ENCODE assay signal across 1 cellular context in the genomic region with DNA sequence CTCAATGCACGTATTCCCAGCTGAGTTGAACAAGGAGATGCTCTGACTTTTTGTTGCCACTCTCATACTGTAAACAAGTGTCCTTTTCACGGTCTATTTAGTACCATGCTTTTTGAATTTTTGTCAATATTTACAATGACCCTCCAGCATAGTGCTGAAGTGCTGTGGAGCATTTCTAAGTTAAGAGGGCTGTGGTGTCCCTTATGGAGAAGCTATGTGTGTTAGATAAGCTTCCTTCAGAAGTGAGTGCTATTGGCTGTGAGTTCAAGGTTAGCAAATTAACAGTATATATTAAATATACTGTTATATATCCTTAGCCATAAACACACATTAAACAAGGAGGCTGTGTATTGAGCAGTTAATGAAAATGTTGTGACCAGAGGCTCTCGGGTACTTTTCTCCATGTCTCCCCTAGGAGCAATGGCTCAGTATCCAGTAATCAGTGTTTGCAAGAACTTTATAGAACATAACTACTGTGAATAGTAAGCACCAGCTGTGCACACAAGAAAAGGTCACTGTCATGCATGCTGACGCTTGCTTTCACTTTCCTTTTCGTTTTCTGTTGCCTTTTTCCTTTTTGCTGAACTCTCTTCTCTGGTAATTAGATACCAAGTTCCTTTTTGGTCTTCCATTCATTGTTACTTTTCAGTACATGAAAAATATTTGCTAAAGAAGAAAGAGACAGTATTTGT.
TF ChIP-seq lines count a peak whose summit lies in the region.

No MANE protein-coding gene starts in this region.

TF ChIP-seq in HepG2, 621 proteins besides CTCF, POLR2A, EP300 and RAD21 (continued from another document):
- TF ChIP-seq, protein P1, sequence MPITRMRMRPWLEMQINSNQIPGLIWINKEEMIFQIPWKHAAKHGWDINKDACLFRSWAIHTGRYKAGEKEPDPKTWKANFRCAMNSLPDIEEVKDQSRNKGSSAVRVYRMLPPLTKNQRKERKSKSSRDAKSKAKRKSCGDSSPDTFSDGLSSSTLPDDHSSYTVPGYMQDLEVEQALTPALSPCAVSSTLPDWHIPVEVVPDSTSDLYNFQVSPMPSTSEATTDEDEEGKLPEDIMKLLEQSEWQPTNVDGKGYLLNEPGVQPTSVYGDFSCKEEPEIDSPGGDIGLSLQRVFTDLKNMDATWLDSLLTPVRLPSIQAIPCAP (CRISPR knock-in tag; IDR thresholded peaks at IDR 0.05; ENCODE audit: low read depth) = 0 out of 2 replicates have a peak, but pooled peaks have one; percentile 54
